In genomic region chr3:127090218-127091160, GRCh38 we compare ENCODE assay signal across 23 cellular contexts.
DNase-seq lines count a peak whose midpoint lies in the region; ATAC-seq, FAIRE-seq and TF ChIP-seq lines count a peak whose summit lies in the region.
"Had no signal": no experiment of that assay in that cellular context is flagged by ENCODE, and none has a peak within 500 bp of the region (broad histone marks: within the 10 kb centered on the region; RNA-seq: fewer than 3 reads in every experiment).

No MANE protein-coding gene starts in this region.

- no peak for TF ChIP-seq POLR2A in spleen (IDR thresholded peaks at IDR 0.05)

- TF ChIP-seq CTCF in kidney (IDR thresholded peaks at IDR 0.05; ENCODE audit: borderline replicate concordance, extremely low read depth, insufficient read depth) (no peak), spleen (IDR thresholded peaks at IDR 0.05 in 8 of 11, conservative IDR thresholded peaks at IDR 0.05 in 3 of 11) (no peak), endodermal cell (conservative IDR thresholded peaks at IDR 0.05) (no peak)

- peak overlapping the region in 8 of 11 experiments; percentile 41 to 67 (median 55); a peak in 15 of 22 replicates for H3K4me2 ChIP-seq in BLaER1 treated with 17β-estradiol and CSF1 and Interleukin-3, amounts not matched to agents 10 nM and 100 nM
- H3K4me2 ChIP-seq: SK-N-SH had no signal

- no peak overlapping the region for H3K9ac ChIP-seq in BLaER1 treated with 17β-estradiol and CSF1 and Interleukin-3, amounts not matched to agents 10 nM and 100 nM
- H3K9ac ChIP-seq in NT2/D1 (ENCODE audit: insufficient read length, low read depth) (peak overlapping the region; percentile 29), kidney (ENCODE audit: low read length in 2 of 2) (no peak overlapping the region), endodermal cell (ENCODE audit: extremely low read depth, low read length, poor library complexity, severe bottlenecking) (no peak overlapping the region)
- H3K9ac ChIP-seq: SK-N-SH had no signal

- no peak for ATAC-seq in HG02885 (IDR thresholded peaks at IDR 0.05; ENCODE audit: poor library complexity, unreplicated experiment)
- ATAC-seq: PC-3 had no signal

- DNase-seq in NT2/D1 (ENCODE audit: low read depth, low spot score) (no peak), kidney (peak; percentile 66), spleen (peak; percentile 67), foreskin melanocyte (no peak), endodermal cell (no peak)
- DNase-seq: CD4-positive, alpha-beta T cell; COR-L47; DMS79 treated with DMSO at 0.1 percent for 48 hours; Kasumi-1; NCI-H1436; NCI-H187 treated with DMSO at 0.1 percent for 48 hours; NCI-H2107; NCI-H446 treated with DMSO at 0.1 percent for 48 hours; NCI-H526 treated with DMSO at 0.1 percent for 48 hours; PC-3; RPMI8226; SIG-M5; SK-N-SH had no signal

- H3K36me3 Mint-ChIP-seq in endodermal cell (ENCODE audit: low read depth): no peaks in the 10 kb centered on the region

- intact Hi-C loops in kidney (cut with DNase I) (no loop called here), spleen (cut with DNase I; ENCODE audit: low total_unique reads) (no loop called here)

- H3K4me1 ChIP-seq in BLaER1 treated with 17β-estradiol and CSF1 and Interleukin-3, amounts not matched to agents 10 nM and 100 nM: peaks cover 0 to 34% (median 30%) of the 10 kb centered on the region in 10 experiments; a peak in 16 of 20 replicates
- peaks cover 19% of the 10 kb centered on the region for H3K4me1 ChIP-seq in NT2/D1 (ENCODE audit: insufficient read depth, insufficient read length)
- H3K4me1 ChIP-seq in kidney (ENCODE audit: control insufficient read depth in 1 of 2, insufficient read depth in 1 of 2, low read depth in 1 of 2, low read length in 2 of 2): no peaks in the 10 kb centered on the region
- no peaks in the 10 kb centered on the region for H3K4me1 ChIP-seq in spleen
- H3K4me1 ChIP-seq in endodermal cell (ENCODE audit: control insufficient read depth, insufficient read depth, low read length): no peaks in the 10 kb centered on the region

- no peaks in the 10 kb centered on the region for H3K4me1 Mint-ChIP-seq in endodermal cell

- H3K4me3 Mint-ChIP-seq in endodermal cell: no peak overlapping the region
- H3K4me3 Mint-ChIP-seq: CD4-positive, alpha-beta T cell had no signal

- H3K9me3 Mint-ChIP-seq in endodermal cell: peaks cover 2% of the 10 kb centered on the region
- H3K9me3 Mint-ChIP-seq: CD4-positive, alpha-beta T cell had no signal

- no peak overlapping the region for H3K4me3 ChIP-seq in BLaER1 treated with 17β-estradiol and CSF1 and Interleukin-3, amounts not matched to agents 10 nM and 100 nM
- H3K4me3 ChIP-seq in NT2/D1 (ENCODE audit: insufficient read length, low read depth) (no peak overlapping the region), kidney (ENCODE audit: low read length in 2 of 2) (no peak overlapping the region), spleen (no peak overlapping the region), endodermal cell (ENCODE audit: low read length) (no peak overlapping the region)

- H3K27ac ChIP-seq in BLaER1 treated with 17β-estradiol and CSF1 and Interleukin-3, amounts not matched to agents 10 nM and 100 nM: 0 out of 22 replicates have a peak overlapping the region, but pooled peaks of 1 of the 11 experiments have one; percentile 2
- H3K27ac ChIP-seq in kidney (ENCODE audit: low read depth in 2 of 2, low read length in 2 of 2): no peak overlapping the region
- no peak overlapping the region for H3K27ac ChIP-seq in spleen
- no peak overlapping the region for H3K27ac ChIP-seq in endodermal cell (ENCODE audit: low read depth, low read length)

- FAIRE-seq in kidney (lab: Jason Lieb, UNC): no peak
- FAIRE-seq: GM12891, GM19239 had no signal

- H4K20me1 ChIP-seq in BLaER1 treated with 17β-estradiol and CSF1 and Interleukin-3, amounts not matched to agents 10 nM and 100 nM: peaks cover 0 to 68% (median 30%) of the 10 kb centered on the region in 11 experiments; a peak in 15 of 22 replicates

- peaks cover 43 to 69% (median 59%) of the 10 kb centered on the region in 11 experiments for H3K27me3 ChIP-seq in BLaER1 treated with 17β-estradiol and CSF1 and Interleukin-3, amounts not matched to agents 10 nM and 100 nM
- H3K27me3 ChIP-seq in NT2/D1 (ENCODE audit: insufficient read depth, insufficient read length) (no peaks in the 10 kb centered on the region), spleen (replicated peaks in 1 of 7) (peaks cover 0 to 26% (median 0%) of the 10 kb centered on the region in 7 donors), endodermal cell (ENCODE audit: control insufficient read depth, insufficient read depth, low read length, poor library complexity, severe bottlenecking) (no peaks in the 10 kb centered on the region)
- H3K27me3 ChIP-seq: BE2C had no signal

- H3K9me3 ChIP-seq in BLaER1 treated with 17β-estradiol and CSF1 and Interleukin-3, amounts not matched to agents 10 nM and 100 nM (replicated peaks in 1 of 11): peaks cover under 1 to 8% (median 4%) of the 10 kb centered on the region in 11 experiments; a peak in 12 of 22 replicates
- peaks cover 6% of the 10 kb centered on the region for H3K9me3 ChIP-seq in NT2/D1 (ENCODE audit: insufficient read depth, low read length)
- H3K9me3 ChIP-seq in kidney (ENCODE audit: control insufficient read depth in 1 of 2, low read length in 2 of 2): no peaks in the 10 kb centered on the region
- H3K9me3 ChIP-seq in spleen: peaks cover 0 to 7% (median 0%) of the 10 kb centered on the region in 8 donors
- no peaks in the 10 kb centered on the region for H3K9me3 ChIP-seq in endodermal cell (ENCODE audit: control insufficient read depth, low read length)
- H3K9me3 ChIP-seq: BE2C, SK-N-SH had no signal

- H3K27me3 Mint-ChIP-seq in endodermal cell (ENCODE audit: insufficient read depth): no peaks in the 10 kb centered on the region
- H3K27me3 Mint-ChIP-seq: CD4-positive, alpha-beta T cell had no signal

- H3K36me3 ChIP-seq in BLaER1 treated with 17β-estradiol and CSF1 and Interleukin-3, amounts not matched to agents 10 nM and 100 nM: no peaks in the 10 kb centered on the region
- H3K36me3 ChIP-seq in NT2/D1 (ENCODE audit: insufficient read depth, insufficient read length, low read length) (no peaks in the 10 kb centered on the region), kidney (ENCODE audit: control insufficient read depth in 1 of 2, insufficient read depth in 2 of 2, low read length in 2 of 2) (no peaks in the 10 kb centered on the region), spleen (no peaks in the 10 kb centered on the region), endodermal cell (ENCODE audit: control insufficient read depth, insufficient read depth, low read length) (no peaks in the 10 kb centered on the region)
- H3K36me3 ChIP-seq: BE2C had no signal

- H3K27ac Mint-ChIP-seq in endodermal cell: no peak overlapping the region
- H3K27ac Mint-ChIP-seq: CD4-positive, alpha-beta T cell had no signal

- WGBS in spleen, 5 donors: 77 to 91% (median 88%) methylated on average over 10 to 14 of the region's 14 CpGs
- WGBS in endodermal cell (ENCODE audit: insufficient coverage in 1 of 2, insufficient read length in 1 of 2), 2 experiments: 92% methylated on average over 11 to 14 of the region's 14 CpGs

Comparison
In these comparisons a context has a peak if more than half of its experiments do, and no peak if none do; other contexts are left out.
1. DNase-seq: peak in kidney (single experiment) and spleen (single experiment); none in NT2/D1 (single experiment), foreskin melanocyte (single experiment) and endodermal cell (single experiment).